In the genomic region with DNA sequence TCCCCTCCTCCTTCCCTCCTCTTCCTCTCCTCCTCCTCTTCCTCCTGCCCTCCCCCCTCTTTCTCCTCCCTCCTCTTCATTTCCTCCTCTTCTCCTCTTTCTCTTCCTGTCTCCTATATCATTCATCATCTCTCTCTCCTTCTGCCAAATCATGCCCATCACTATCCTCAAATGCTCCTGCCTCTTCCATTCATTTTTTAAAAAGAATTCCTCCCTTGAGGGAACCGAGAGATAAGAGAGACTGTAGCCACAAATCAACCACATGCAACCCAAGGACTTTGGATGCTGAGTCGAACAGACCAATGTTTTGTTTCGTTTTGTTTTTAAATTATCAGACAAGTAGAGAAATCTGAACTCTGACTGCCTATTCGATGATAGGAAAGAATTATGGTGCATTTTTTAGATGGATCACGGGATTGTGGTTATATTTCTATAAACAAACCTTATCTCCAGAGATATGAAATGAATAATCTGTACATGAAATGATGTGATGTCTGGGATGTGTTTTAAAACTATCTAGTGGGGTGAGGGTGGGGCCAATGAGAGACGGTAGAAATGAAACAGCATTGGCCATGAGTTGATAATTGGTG, we compare ENCODE assay signal across 9 cellular contexts. TPM values are rescaled to one million over a fixed set of nuclear protein-coding genes. Genes with fewer than 3 reads are reported as not detected.
DNase-seq lines count a peak whose midpoint lies in the region; ATAC-seq and TF ChIP-seq lines count a peak whose summit lies in the region.
"Had no signal": no experiment of that assay in that cellular context is flagged by ENCODE, and none has a peak within 500 bp of the region (broad histone marks: within the 10 kb centered on the region; RNA-seq: fewer than 3 reads in every experiment).

No MANE protein-coding gene starts in this region.

- H3K9me3 Mint-ChIP-seq in CD8-positive, alpha-beta T cell, result peaks cover 6% of the 10 kb centered on the region
- H3K9me3 Mint-ChIP-seq in nephron, result peaks cover 4% of the 10 kb centered on the region

- H3K27ac Mint-ChIP-seq in CD8-positive, alpha-beta T cell, result peak overlapping the region; percentile 47
- H3K27ac Mint-ChIP-seq in nephron, result peak overlapping the region; percentile 58 to 70 (median 63)

- CTCF ChIA-PET in CD8-positive, alpha-beta T cell (lab: Charles Lee), result no interaction called here

- no peak for TF ChIP-seq CTCF in CD8-positive, alpha-beta T cell (IDR thresholded peaks at IDR 0.05)
- no peak for TF ChIP-seq CTCF in nephron (IDR thresholded peaks at IDR 0.05; ENCODE audit: unreplicated experiment in 3 of 3)

- peaks cover 37% of the 10 kb centered on the region for H3K4me1 Mint-ChIP-seq in CD8-positive, alpha-beta T cell (ENCODE audit: low read depth)
- H3K4me1 Mint-ChIP-seq in nephron, result peaks cover 6% of the 10 kb centered on the region

- no peak for ATAC-seq in CD8-positive, alpha-beta T cell
- ATAC-seq in HG02798 (IDR thresholded peaks at IDR 0.05; ENCODE audit: poor library complexity, unreplicated experiment), result no peak

- no peaks in the 10 kb centered on the region for H3K27me3 Mint-ChIP-seq in CD8-positive, alpha-beta T cell (ENCODE audit: low read depth)
- peaks cover 20% of the 10 kb centered on the region for H3K27me3 Mint-ChIP-seq in nephron (ENCODE audit: low read depth)

- H3K36me3 Mint-ChIP-seq in CD8-positive, alpha-beta T cell, result no peaks in the 10 kb centered on the region
- no peaks in the 10 kb centered on the region for H3K36me3 Mint-ChIP-seq in nephron (ENCODE audit: low read depth)

- H3K27me3 ChIP-seq in CD8-positive, alpha-beta T cell (ENCODE audit: insufficient read depth, low read length), result no peaks in the 10 kb centered on the region

- no peak for DNase-seq in CD8-positive, alpha-beta T cell
- peak; percentile 27 for DNase-seq in Jurkat, Clone E6-1 (ENCODE audit: low read depth, low spot score)
- peak; percentile 45 for DNase-seq in astrocyte of the hippocampus (ENCODE audit: low read depth, low spot score)
- DNase-seq in head of caudate nucleus, result no peak
- DNase-seq in G401 (ENCODE audit: low spot score), result no peak
- DNase-seq in HPDE6-E6E7 (ENCODE audit: extremely low spot score), result no peak
- DNase-seq: NCI-H446 had no signal

- no peak overlapping the region for H3K4me3 ChIP-seq in CD8-positive, alpha-beta T cell (ENCODE audit: low read depth, low read length)
- H3K4me3 ChIP-seq in Jurkat, Clone E6-1 (ENCODE audit: low read length), result no peak overlapping the region

- no peaks in the 10 kb centered on the region for H3K9me3 ChIP-seq in CD8-positive, alpha-beta T cell (ENCODE audit: low read length)

- POLR2A ChIA-PET in CD8-positive, alpha-beta T cell (lab: Charles Lee), result no interaction called here

- in situ Hi-C loops in G401 (cut with HindIII; ENCODE audit: low sequenced_read_pairs), result no loop called here

- intact Hi-C loops in CD8-positive, alpha-beta T cell (cut with DNase I, micrococcal nuclease), result no loop called here
- intact Hi-C loops in head of caudate nucleus (cut with DNase I), result no loop called here

- H3K4me1 ChIP-seq in CD8-positive, alpha-beta T cell (ENCODE audit: insufficient read depth, low read length), result peaks cover 43% of the 10 kb centered on the region

- H3K36me3 ChIP-seq in CD8-positive, alpha-beta T cell (ENCODE audit: insufficient read depth, low read length), result no peaks in the 10 kb centered on the region

- H3K4me3 Mint-ChIP-seq in CD8-positive, alpha-beta T cell, result peak overlapping the region; percentile 42
- peak overlapping the region in 1 of 3 experiments; percentile 3 for H3K4me3 Mint-ChIP-seq in nephron

- no peak overlapping the region for H3K27ac ChIP-seq in CD8-positive, alpha-beta T cell (ENCODE audit: low read depth, low read length)

RNA-seq across cellular contexts. Expression of a gene that starts 9.5 kb away (rescaled TPM):
- total RNA-seq in CD8-positive, alpha-beta T cell, result 1 to 10 TPM in 1 of 2 experiments, under 1 TPM in 1; 0.33 to 1.5 TPM
- not detected for polyA plus RNA-seq in Jurkat, Clone E6-1 (2012; ENCODE audit: insufficient read depth, insufficient read length)
- total RNA-seq in G401 (2014; rRNA removed; shearing (Covaris generic)), result not detected in 2 replicates

RNA-seq across cellular contexts. Expression of a gene that starts 26.5 kb away (rescaled TPM):
- 10 to 100 TPM; 20.0 to 20.7 TPM for total RNA-seq in CD8-positive, alpha-beta T cell
- 8.0 TPM for polyA plus RNA-seq in Jurkat, Clone E6-1 (2012; ENCODE audit: insufficient read depth, insufficient read length)
- 0.10 and 5.7 TPM in 2 replicates for total RNA-seq in G401 (2014; rRNA removed; shearing (Covaris generic))

Comparison
In these comparisons a context has a peak if more than half of its experiments do, and no peak if none do; other contexts are left out.
1. DNase-seq: peak in Jurkat, Clone E6-1 (single experiment) and astrocyte of the hippocampus (single experiment); none in CD8-positive, alpha-beta T cell (0 of 7), head of caudate nucleus (0 of 42), G401 (single experiment) and HPDE6-E6E7 (single experiment).